In the genomic region with DNA sequence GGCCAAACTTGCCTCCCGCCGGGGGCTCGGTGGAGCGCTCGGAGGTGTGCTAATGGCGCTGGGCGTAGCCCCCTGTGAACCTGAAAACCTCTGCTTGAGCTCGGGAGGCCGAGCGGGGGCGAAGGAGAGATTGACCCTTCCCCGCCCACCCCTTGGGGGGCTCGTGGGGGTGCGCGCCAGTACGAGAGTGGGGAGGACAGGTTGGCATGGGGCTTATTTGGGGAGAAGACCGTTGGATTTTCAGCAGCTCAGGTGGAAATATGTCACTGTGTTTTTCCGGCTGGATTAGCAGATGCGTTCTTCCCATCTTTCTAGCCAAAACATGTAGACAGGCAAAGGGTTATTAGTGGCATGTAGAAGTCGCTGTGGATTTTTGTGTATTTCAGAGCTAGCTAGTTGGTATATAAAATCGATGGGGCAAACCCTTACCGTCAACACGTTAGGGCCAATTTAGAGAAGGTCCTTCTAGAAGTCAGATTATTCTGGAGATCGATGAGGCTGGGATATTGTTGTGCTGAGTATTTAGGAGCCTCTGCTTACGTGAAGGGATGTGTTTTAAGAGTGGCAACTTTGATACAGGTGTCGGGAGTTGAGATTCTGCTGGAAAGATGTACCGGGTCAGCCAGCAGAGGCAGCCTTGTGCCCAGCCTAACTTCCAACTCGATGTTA, we compare ENCODE assay signal across 8 cellular contexts. TPM values are rescaled to one million over a fixed set of nuclear protein-coding genes. Genes with fewer than 3 reads are reported as not detected.
DNase-seq lines count a peak whose midpoint lies in the region; ATAC-seq and TF ChIP-seq lines count a peak whose summit lies in the region.

No MANE protein-coding gene starts in this region.

- peaks cover 65% of the 10 kb centered on the region for H3K4me1 Mint-ChIP-seq in stimulated activated naive CD8-positive, alpha-beta T cell treated with anti-CD3 and anti-CD28 coated beads, Interleukin-15, Interleukin-2, amounts not matched to agents 100 ng/mL and 50 ng/mL, for 24 hours (ENCODE audit: low read depth)

- intact Hi-C loops in lower leg skin (cut with DNase I; ENCODE audit: low total_unique reads) = no loop called here

- 0% methylated on average over 13 to 20 of the region's 28 CpGs for WGBS in lower leg skin, 2 donors

- peak; percentile 34 for ATAC-seq in GM18502 (IDR thresholded peaks at IDR 0.05; ENCODE audit: poor library complexity, unreplicated experiment)
- peak; percentile 38 for ATAC-seq in HG02885 (IDR thresholded peaks at IDR 0.05; ENCODE audit: poor library complexity, unreplicated experiment)

- DNase-seq in AG09309 (ENCODE audit: low read depth) (no peak), NCI-H187 treated with DMSO at 0.1 percent for 48 hours (lab: John Stamatoyannopoulos, UW) (peak; percentile 30), dermis microvascular lymphatic vessel endothelial cell (ENCODE audit: low read depth in 2 of 2) (peak; percentile 66 to 81), lower leg skin (ENCODE audit: low spot score in 2 of 2) (peak in 1 of 2 donors; percentile 47)

- peak; percentile 75 for TF ChIP-seq CTCF in AG09309 (IDR thresholded peaks at IDR 0.05; ENCODE audit: control insufficient read depth, insufficient read depth, low read depth, low read length, missing control alignments)
- TF ChIP-seq CTCF in VCaP (conservative IDR thresholded peaks at IDR 0.05) = peak; percentile 79
- TF ChIP-seq CTCF in lower leg skin (IDR thresholded peaks at IDR 0.05) = no peak

- H3K4me3 Mint-ChIP-seq in stimulated activated naive CD8-positive, alpha-beta T cell treated with anti-CD3 and anti-CD28 coated beads, Interleukin-15, Interleukin-2, amounts not matched to agents 100 ng/mL and 50 ng/mL, for 24 hours = peak overlapping the region; percentile 90

- H3K4me3 ChIP-seq in AG09309 (ENCODE audit: control insufficient read depth, low read depth, low read length) = peak overlapping the region; percentile 88
- H3K4me3 ChIP-seq in lower leg skin (ENCODE audit: low read depth, poor library complexity, severe bottlenecking) = peak overlapping the region; percentile 88

- peaks cover 34% of the 10 kb centered on the region for H3K36me3 Mint-ChIP-seq in stimulated activated naive CD8-positive, alpha-beta T cell treated with anti-CD3 and anti-CD28 coated beads, Interleukin-15, Interleukin-2, amounts not matched to agents 100 ng/mL and 50 ng/mL, for 24 hours (ENCODE audit: low read depth)

- TF ChIP-seq POLR2A in lower leg skin (IDR thresholded peaks at IDR 0.05) = no peak

- H3K9me3 Mint-ChIP-seq in stimulated activated naive CD8-positive, alpha-beta T cell treated with anti-CD3 and anti-CD28 coated beads, Interleukin-15, Interleukin-2, amounts not matched to agents 100 ng/mL and 50 ng/mL, for 24 hours = no peaks in the 10 kb centered on the region

- no peaks in the 10 kb centered on the region for H3K27me3 Mint-ChIP-seq in stimulated activated naive CD8-positive, alpha-beta T cell treated with anti-CD3 and anti-CD28 coated beads, Interleukin-15, Interleukin-2, amounts not matched to agents 100 ng/mL and 50 ng/mL, for 24 hours

- peak overlapping the region; percentile 94 for H3K27ac ChIP-seq in VCaP

- peak overlapping the region; percentile 74 for H3K27ac Mint-ChIP-seq in stimulated activated naive CD8-positive, alpha-beta T cell treated with anti-CD3 and anti-CD28 coated beads, Interleukin-15, Interleukin-2, amounts not matched to agents 100 ng/mL and 50 ng/mL, for 24 hours

RNA-seq across cellular contexts. Expression of gene NCOA7, which starts 0.5 kb away (rescaled TPM):
- 29.8 and 78.9 TPM in 2 replicates for total RNA-seq in dermis microvascular lymphatic vessel endothelial cell
- total RNA-seq in lower leg skin = 10 to 100 TPM in 3 of 4 donors, 1 to 10 TPM in 1; 6.8 to 14.9 (median 13.3) TPM

RNA-seq across cellular contexts. Expression of gene HEY2, which starts 41.9 kb away (rescaled TPM):
- under 0.01 TPM in 1 of 2 replicates, not detected in the other for total RNA-seq in dermis microvascular lymphatic vessel endothelial cell
- total RNA-seq in lower leg skin = 1 to 10 TPM in 2 of 4 donors, under 1 TPM in 2; 0.65 to 2.9 (median 1.5) TPM

Comparison
In these comparisons a context has a peak if more than half of its experiments do, and no peak if none do; other contexts are left out.
1. CTCF ChIP-seq: peak in AG09309 (single experiment) and VCaP (single experiment); none in lower leg skin (0 of 3).